In genomic region chr21:16116067-16116466, GRCh38 we compare ENCODE assay signal across 18 cellular contexts.
DNase-seq lines count a peak whose midpoint lies in the region; ATAC-seq and TF ChIP-seq lines count a peak whose summit lies in the region.
"Had no signal": no experiment of that assay in that cellular context is flagged by ENCODE, and none has a peak within 500 bp of the region (broad histone marks: within the 10 kb centered on the region; RNA-seq: fewer than 3 reads in every experiment).

No MANE protein-coding gene starts in this region.

- CTCF ChIA-PET in IMR-90 (lab: Yijun Ruan, JAX): interaction anchor here (1.0 kb wide), 1 partner anchor 18 kb away, joined by 7 read pairs; no protein-coding TSS in a partner anchor

- peak overlapping the region; percentile 67; the same call in 1 of the 2 replicates for H2BK20ac ChIP-seq in IMR-90 (ENCODE audit: low read depth, low read length)

- intact Hi-C loops in IMR-90 (cut with micrococcal nuclease) (no loop called here), vagina (cut with DNase I) (no loop called here), posterior vena cava (cut with DNase I) (no loop called here)

- H2BK5ac ChIP-seq in IMR-90 (ENCODE audit: low read depth, low read length, poor library complexity, severe bottlenecking): peak overlapping the region; percentile 76

- TF ChIP-seq CTCF in IMR-90 (conservative IDR thresholded peaks at IDR 0.05; ENCODE audit: low read depth, low read length) (no peak), brain microvascular endothelial cell (IDR thresholded peaks at IDR 0.05; ENCODE audit: low read depth, low read length, missing control alignments) (no peak), vagina (IDR thresholded peaks at IDR 0.05) (no peak)

- H4K91ac ChIP-seq in IMR-90 (ENCODE audit: insufficient read depth, low read depth, low read length): no peak overlapping the region; the same call in 1 of the 2 replicates

- H2AK9ac ChIP-seq in IMR-90 (replicated peaks; ENCODE audit: low read depth, low read length, poor library complexity): no peak overlapping the region

- POLR2A ChIA-PET in IMR-90 (lab: Charles Lee; ENCODE audit: unreplicated experiment): interaction anchor here (0.7 kb wide), 1 partner anchor 31 kb away, joined by 4 read pairs; no protein-coding TSS in a partner anchor

- peak overlapping the region; percentile 32; the same call in 1 of the 3 replicates for H2BK15ac ChIP-seq in IMR-90 (ENCODE audit: low read depth, low read length)

- H3K4me1 ChIP-seq in IMR-90 (ENCODE audit: control insufficient read depth, insufficient read depth, low read length) (peaks cover 6% of the 10 kb centered on the region), vagina (peaks cover 24% of the 10 kb centered on the region)

- peak overlapping the region; percentile 35; the same call in 1 of the 2 replicates for H3K27ac ChIP-seq in IMR-90 (ENCODE audit: insufficient read depth, low read length)
- H3K27ac ChIP-seq in brain microvascular endothelial cell: peak overlapping the region; percentile 91
- H3K27ac ChIP-seq in vagina: peak overlapping the region; percentile 70
- H3K27ac ChIP-seq: KMS-11 had no signal

- H4K8ac ChIP-seq in IMR-90 (ENCODE audit: low read depth in 2 of 2, low read length in 2 of 2): peak overlapping the region; percentile 41 to 49; a peak in 2 of 4 replicates

- no peak for ATAC-seq in IMR-90 (ENCODE audit: low read depth)
- ATAC-seq in GM21528 (IDR thresholded peaks at IDR 0.05; ENCODE audit: low FRiP score, unreplicated experiment): no peak
- ATAC-seq: GM12878, HepG2, Panc1, Right ventricle myocardium inferior had no signal

- no peaks in the 10 kb centered on the region for H3K79me1 ChIP-seq in IMR-90 (ENCODE audit: low read depth in 1 of 2, low read length in 2 of 2)

- no TSS peak for BruUV-seq in IMR-90 (replicated peaks; lab: Mats Ljungman, UMichigan)

- peak overlapping the region; percentile 37; the same call in 1 of the 2 replicates for H3K4ac ChIP-seq in IMR-90 (ENCODE audit: low read depth, low read length)

- TF ChIP-seq RAD21 in IMR-90 (IDR thresholded peaks at IDR 0.05; ENCODE audit: low read length): no peak

- no peaks in the 10 kb centered on the region for H3K36me3 ChIP-seq in IMR-90 (ENCODE audit: control insufficient read depth, insufficient read depth, low read length)
- no peaks in the 10 kb centered on the region for H3K36me3 ChIP-seq in brain microvascular endothelial cell (replicated peaks)
- H3K36me3 ChIP-seq in vagina: no peaks in the 10 kb centered on the region

- DNase-seq in IMR-90: no peak
- DNase-seq in brain microvascular endothelial cell: no peak
- DNase-seq in iris pigment epithelial cell (ENCODE audit: low read depth): peak; percentile 54
- no peak for DNase-seq in vagina (ENCODE audit: extremely low spot score in 2 of 2)
- DNase-seq in UCSD-AML1 (lab: John Stamatoyannopoulos, UW; ENCODE audit: unreplicated experiment): no peak
- no peak for DNase-seq in posterior vena cava (ENCODE audit: low spot score)
- DNase-seq: CD4-positive, alpha-beta memory T cell; DND-41; NCI-H1048; NCI-H1436 treated with DMSO at 0.1 percent for 48 hours; NCI-H2029 treated with DMSO at 0.1 percent for 48 hours; NCI-H524 had no signal

- H3K9me3 ChIP-seq in IMR-90 (ENCODE audit: control insufficient read depth, insufficient read depth, low read length) (no peaks in the 10 kb centered on the region), vagina (no peaks in the 10 kb centered on the region)

- WGBS in IMR-90 (ENCODE audit: extremely low coverage in 2 of 2, insufficient read length in 1 of 2), 2 experiments: no CpG with 5 or more reads among the region's 2 CpGs

- H3K23ac ChIP-seq in IMR-90 (ENCODE audit: low read depth, low read length): no peak overlapping the region

- no peak overlapping the region for H3K4me2 ChIP-seq in IMR-90 (ENCODE audit: low read depth, low read length)
- H3K4me2 ChIP-seq: KMS-11 had no signal

- dilution Hi-C loops in IMR-90 (cut with HindIII; ENCODE audit: low sequenced_read_pairs, unreplicated experiment): no loop called here

- H3K27me3 ChIP-seq in IMR-90 (ENCODE audit: control insufficient read depth, insufficient read depth, low read length) (no peaks in the 10 kb centered on the region), brain microvascular endothelial cell (replicated peaks) (no peaks in the 10 kb centered on the region), vagina (no peaks in the 10 kb centered on the region)

- H4K5ac ChIP-seq in IMR-90 (ENCODE audit: low read depth, low read length): peak overlapping the region; percentile 98

- TF ChIP-seq POLR2A in IMR-90 (IDR thresholded peaks at IDR 0.05; ENCODE audit: low read depth, low read length): no peak
- TF ChIP-seq POLR2A in vagina (IDR thresholded peaks at IDR 0.05): no peak

- in situ Hi-C loops in IMR-90 (cut with MboI; ENCODE audit: low sequenced_read_pairs): no loop called here
- in situ Hi-C loops in brain microvascular endothelial cell (cut with HindIII; ENCODE audit: low pct_ligation_motif_present, low sequenced_read_pairs): no loop called here

- H4K20me1 ChIP-seq in IMR-90 (ENCODE audit: insufficient read depth, low read length): no peaks in the 10 kb centered on the region

- no peak overlapping the region for H3K9ac ChIP-seq in IMR-90 (ENCODE audit: low read depth, low read length)
- H3K9ac ChIP-seq: KMS-11 had no signal

- peak overlapping the region; percentile 38; the same call in 1 of the 2 replicates for H3K14ac ChIP-seq in IMR-90 (replicated peaks; ENCODE audit: low read depth, low read length)

- H3K4me3 ChIP-seq in IMR-90 (ENCODE audit: insufficient read depth, low read depth, low read length) (no peak overlapping the region), brain microvascular endothelial cell (ENCODE audit: low read depth, low read length) (no peak overlapping the region), vagina (no peak overlapping the region)
- H3K4me3 ChIP-seq: GM12878 had no signal

- peak overlapping the region; percentile 11; the same call in 1 of the 2 replicates for H2AK5ac ChIP-seq in IMR-90 (ENCODE audit: low read depth, low read length)

- no peak overlapping the region for H3K56ac ChIP-seq in IMR-90 (ENCODE audit: extremely low read depth, insufficient read depth, low read length)

- peak overlapping the region; percentile 96 for H3K18ac ChIP-seq in IMR-90 (ENCODE audit: low read depth, low read length)

- H3K9me1 ChIP-seq in IMR-90 (ENCODE audit: insufficient read depth, low read length): no peaks in the 10 kb centered on the region

- no peak overlapping the region for H2AFZ ChIP-seq in IMR-90 (replicated peaks; ENCODE audit: low read length, poor library complexity)

- H2BK120ac ChIP-seq in IMR-90 (ENCODE audit: low read depth, low read length): peak overlapping the region; percentile 62; the same call in 1 of the 2 replicates

TF ChIP-seq in IMR-90, 13 proteins besides CTCF, POLR2A, EP300 and RAD21:
- peak; percentile 88 for TF ChIP-seq RFX5 (IDR thresholded peaks at IDR 0.05; ENCODE audit: low read depth, low read length)
- no peak for TF ChIP-seq NFE2L2 (IDR thresholded peaks at IDR 0.05; ENCODE audit: low read depth, low read length)

Comparison
In these comparisons a context has a peak if more than half of its experiments do, and no peak if none do; other contexts are left out.
1. H3K27ac ChIP-seq: peak in every context shown above with its lines; median percentile 91 in brain microvascular endothelial cell; 70 in vagina; 35 in IMR-90.